In genomic region chr22:37518509-37519267, GRCh38 we compare ENCODE assay signal across 8 cellular contexts. TPM values are rescaled to one million over a fixed set of nuclear protein-coding genes. Genes with fewer than 3 reads are reported as not detected.
DNase-seq lines count a peak whose midpoint lies in the region; ATAC-seq and TF ChIP-seq lines count a peak whose summit lies in the region.

No MANE protein-coding gene starts in this region.

- H3K4me1 Mint-ChIP-seq in CD4-positive, alpha-beta memory T cell: peaks cover 0 to 9% (median 5%) of the 10 kb centered on the region in 4 donors

- CTCF ChIA-PET in CD4-positive, alpha-beta memory T cell (lab: Charles Lee; ENCODE audit: partially characterized antibody): no interaction called here

- no peak for TF ChIP-seq POLR2A in ovary (IDR thresholded peaks at IDR 0.05)

- H3K9me3 Mint-ChIP-seq in CD4-positive, alpha-beta memory T cell: no peaks in the 10 kb centered on the region

- H3K4me2 ChIP-seq in fibroblast of lung (ENCODE audit: extremely low read depth, insufficient read depth, low read length): peak overlapping the region; percentile 77

- 12 to 24% (median 21%) methylated on average over 32 to 63 of the region's 63 CpGs for WGBS in ovary, 3 donors

- no peaks in the 10 kb centered on the region for H3K36me3 ChIP-seq in CD4-positive, alpha-beta memory T cell (ENCODE audit: insufficient read depth, low read length)
- peaks cover 42% of the 10 kb centered on the region for H3K36me3 ChIP-seq in RWPE2 (ENCODE audit: low read depth)
- peaks cover 4% of the 10 kb centered on the region for H3K36me3 ChIP-seq in fibroblast of lung (ENCODE audit: control insufficient read depth, insufficient read depth, low read length)
- no peaks in the 10 kb centered on the region for H3K36me3 ChIP-seq in ovary

- peak; percentile 30 for ATAC-seq in RWPE2 (ENCODE audit: low read depth)
- ATAC-seq in GM19452 (IDR thresholded peaks at IDR 0.05; ENCODE audit: unreplicated experiment): no peak

- H3K9ac ChIP-seq in fibroblast of lung (ENCODE audit: insufficient read depth, low read length): peak overlapping the region; percentile 57

- H3K4me1 ChIP-seq in CD4-positive, alpha-beta memory T cell (ENCODE audit: insufficient read depth, low read length): peaks cover 7% of the 10 kb centered on the region
- H3K4me1 ChIP-seq in RWPE2 (ENCODE audit: insufficient read depth, poor library complexity, severe bottlenecking) (peaks cover 16% of the 10 kb centered on the region), fibroblast of lung (ENCODE audit: control insufficient read depth, extremely low read depth, insufficient read depth, low read length) (peaks cover 4% of the 10 kb centered on the region), ovary (ENCODE audit: insufficient read depth) (peaks cover 8% of the 10 kb centered on the region)

- TF ChIP-seq CTCF in RWPE2 (IDR thresholded peaks at IDR 0.05; ENCODE audit: poor library complexity, severe bottlenecking): no peak
- TF ChIP-seq CTCF in fibroblast of lung (conservative IDR thresholded peaks at IDR 0.05 in 1 of 2, IDR thresholded peaks at IDR 0.05 in 1 of 2; ENCODE audit: low read depth in 1 of 2, low read length in 2 of 2): no peak
- no peak for TF ChIP-seq CTCF in ovary (IDR thresholded peaks at IDR 0.05)

- H3K27ac ChIP-seq in CD4-positive, alpha-beta memory T cell (ENCODE audit: low read depth, low read length): no peak overlapping the region
- H3K27ac ChIP-seq in RWPE2 (ENCODE audit: poor library complexity, severe bottlenecking) (peak overlapping the region; percentile 79), fibroblast of lung (ENCODE audit: insufficient read depth, low read length) (no peak overlapping the region), ovary (peak overlapping the region in 1 of 2 donors; percentile 42)

- peak overlapping the region; percentile 75 for H2AFZ ChIP-seq in fibroblast of lung (ENCODE audit: low read length)

- H3K4me3 ChIP-seq in CD4-positive, alpha-beta memory T cell (ENCODE audit: low read length in 2 of 2): no peak overlapping the region
- H3K4me3 ChIP-seq in RWPE2 (ENCODE audit: severe bottlenecking): peak overlapping the region; percentile 95
- peak overlapping the region; percentile 27 to 62 (median 56) for H3K4me3 ChIP-seq in fibroblast of lung (replicated peaks in 1 of 4; ENCODE audit: control extremely low read depth in 1 of 4, insufficient read depth in 1 of 4, low read depth in 3 of 4, low read length in 4 of 4)
- peak overlapping the region; percentile 41 for H3K4me3 ChIP-seq in ovary

- no peak for DNase-seq in CD4-positive, alpha-beta memory T cell
- DNase-seq in RWPE2 (ENCODE audit: low spot score) (peak; percentile 57), fibroblast of lung (ENCODE audit: low read depth in 2 of 2) (peak in 1 of 2 donors; percentile 17), ovary (peak in 1 of 5 donors; percentile 51), NCI-H446 treated with DMSO at 0.1 percent for 48 hours (lab: John Stamatoyannopoulos, UW) (no peak)
- no peak for DNase-seq in stimulated activated CD4-positive, alpha-beta T cell treated with anti-CD3 and anti-CD28 coated beads, Interleukin-1b, Interleukin-23, amount 100 ng/mL, for 48 hours
- DNase-seq in stimulated activated CD8-positive, alpha-beta memory T cell treated with anti-CD3 and anti-CD28 coated beads, Interleukin-4, amount 100 ng/mL, for 48 hours: no peak

- peak overlapping the region; percentile 74 to 85 (median 78) for H3K4me3 Mint-ChIP-seq in CD4-positive, alpha-beta memory T cell

- peaks cover 26 to 30% of the 10 kb centered on the region in 2 donors for H3K27me3 Mint-ChIP-seq in CD4-positive, alpha-beta memory T cell

- no peaks in the 10 kb centered on the region for H3K36me3 Mint-ChIP-seq in CD4-positive, alpha-beta memory T cell

- H3K27me3 ChIP-seq in CD4-positive, alpha-beta memory T cell (ENCODE audit: insufficient read depth, low read length): peaks cover 22% of the 10 kb centered on the region
- H3K27me3 ChIP-seq in RWPE2 (ENCODE audit: insufficient read depth, poor library complexity, severe bottlenecking) (no peaks in the 10 kb centered on the region), fibroblast of lung (ENCODE audit: control insufficient read depth, insufficient read depth, low read length) (no peaks in the 10 kb centered on the region), ovary (no peaks in the 10 kb centered on the region)

- intact Hi-C loops in CD4-positive, alpha-beta memory T cell (cut with micrococcal nuclease): no loop called here
- intact Hi-C loops in ovary (cut with DNase I): no loop called here

- peak overlapping the region in 2 of 7 donors; percentile 50 to 60 for H3K27ac Mint-ChIP-seq in CD4-positive, alpha-beta memory T cell

- no peak for TF ChIP-seq EP300 in ovary (IDR thresholded peaks at IDR 0.05)

- no peaks in the 10 kb centered on the region for H3K79me2 ChIP-seq in fibroblast of lung (ENCODE audit: control insufficient read depth, insufficient read depth, low read length)

- H4K20me1 ChIP-seq in fibroblast of lung (ENCODE audit: control insufficient read depth, extremely low read depth, insufficient read depth, low read length): no peaks in the 10 kb centered on the region

- no peaks in the 10 kb centered on the region for H3K9me3 ChIP-seq in CD4-positive, alpha-beta memory T cell (ENCODE audit: control insufficient read depth in 1 of 2, low read length in 2 of 2)
- H3K9me3 ChIP-seq in RWPE2 (ENCODE audit: severe bottlenecking) (no peaks in the 10 kb centered on the region), fibroblast of lung (ENCODE audit: control insufficient read depth, insufficient read depth, low read depth, low read length) (no peaks in the 10 kb centered on the region), ovary (no peaks in the 10 kb centered on the region)

- POLR2A ChIA-PET in CD4-positive, alpha-beta memory T cell (lab: Charles Lee; ENCODE audit: partially characterized antibody): interaction anchor here (0.9 to 1.0 kb wide), 2 partner anchors 9 to 34 kb away, joined by 3 read pairs; no protein-coding TSS in a partner anchor

RNA-seq across cellular contexts. Expression of gene CARD10, which starts 0.5 kb away (rescaled TPM):
- under 1 TPM; 0.42 to 0.61 TPM for total RNA-seq in CD4-positive, alpha-beta memory T cell
- not detected for polyA plus RNA-seq in CD4-positive, alpha-beta memory T cell
- total RNA-seq in fibroblast of lung (1.3 and 2.3 TPM in 2 replicates), ovary (10 to 100 TPM in 4 of 7 donors, 1 to 10 TPM in 3; 4.8 to 13.6 (median 10.1) TPM)
- polyA plus RNA-seq in fibroblast of lung (1.6 and 2.7 TPM in 2 replicates), ovary (1 to 10 TPM in 1 of 2 donors, under 1 TPM in 1; 0.72 to 7.9 TPM)
- 3.1 and 5.4 TPM in 2 replicates for polyA plus RNA-seq in fibroblast of lung (2012)
- 4.0 and 10.5 TPM in 2 replicates for polyA minus RNA-seq in fibroblast of lung (ENCODE audit: low replicate concordance)

RNA-seq across cellular contexts. Expression of gene MFNG, which starts 32.5 kb away (rescaled TPM):
- total RNA-seq in CD4-positive, alpha-beta memory T cell: 100 to 1,000 TPM; 213 to 218 TPM
- 100 to 1,000 TPM; 339 to 441 TPM for polyA plus RNA-seq in CD4-positive, alpha-beta memory T cell
- total RNA-seq in fibroblast of lung (under 0.01 TPM in 1 of 2 replicates, not detected in the other), ovary (10 to 100 TPM in 1 of 7 donors, 1 to 10 TPM in 6; 4.4 to 11.1 (median 7.1) TPM)
- polyA plus RNA-seq in fibroblast of lung (0.15 TPM in 1 of 2 replicates, not detected in the other), ovary (1 to 10 TPM; 4.7 to 7.1 TPM)
- not detected in 2 replicates for polyA plus RNA-seq in fibroblast of lung (2012)
- polyA minus RNA-seq in fibroblast of lung (ENCODE audit: low replicate concordance): not detected in 2 replicates

RNA-seq across cellular contexts. Expression of gene CDC42EP1, which starts 41.6 kb away (rescaled TPM):
- total RNA-seq in CD4-positive, alpha-beta memory T cell: not detected
- not detected for polyA plus RNA-seq in CD4-positive, alpha-beta memory T cell
- total RNA-seq in fibroblast of lung (11.8 and 17.2 TPM in 2 replicates), ovary (100 to 1,000 TPM in 2 of 7 donors, 10 to 100 TPM in 5; 25.6 to 125 (median 89.7) TPM)
- polyA plus RNA-seq in fibroblast of lung (10.4 and 10.6 TPM in 2 replicates), ovary (10 to 100 TPM in 1 of 2 donors, 1 to 10 TPM in 1; 3.4 to 41.3 TPM)
- 63.6 and 69.7 TPM in 2 replicates for polyA plus RNA-seq in fibroblast of lung (2012)
- 72.6 and 80.2 TPM in 2 replicates for polyA minus RNA-seq in fibroblast of lung (ENCODE audit: low replicate concordance)

Comparison
In these comparisons a context has a peak if more than half of its experiments do, and no peak if none do; other contexts are left out.
1. H3K4me3 ChIP-seq: peak in RWPE2 (single experiment), fibroblast of lung (4 of 4) and ovary (single experiment); none in CD4-positive, alpha-beta memory T cell (0 of 2).
2. RNA of gene MFNG, which starts 32.5 kb away (total RNA-seq): 213 to 218 TPM in CD4-positive, alpha-beta memory T cell; 4.4 to 11.1 TPM in ovary and under 0.01 TPM in fibroblast of lung; every median in the first group is over 10 times any median in the second.
3. RNA of gene CDC42EP1, which starts 41.6 kb away (total RNA-seq): 25.6 to 125 TPM in ovary and 11.8 to 17.2 TPM in fibroblast of lung; not detected in CD4-positive, alpha-beta memory T cell; every median in the first group is over 10 times any median in the second.